Comparison of ENCODE assay signal across 23 cellular contexts in genomic region chr10:123252779-123253178, GRCh38.
"Had no signal": no experiment of that assay in that cellular context is flagged by ENCODE, and none has a peak within 500 bp of the region (broad histone marks: within the 10 kb centered on the region; RNA-seq: fewer than 3 reads in every experiment).

No MANE protein-coding gene starts in this region.

- H3K4me1 ChIP-seq: SJSA1 had no signal

- H3K4me3 ChIP-seq: cardiac muscle cell, SJSA1 had no signal

- H3K27me3 ChIP-seq: brain microvascular endothelial cell, cardiac muscle cell, SJSA1 had no signal

- FAIRE-seq: RCC 7860 had no signal

- H3K9me3 ChIP-seq: SJSA1 had no signal

- DNase-seq: activated CD4-positive, alpha-beta memory T cell treated with anti-CD3 and anti-CD28 coated beads, Interleukin-2, amount 10 ng/mL, durations not matched to agents 7 days and 5 days; activated CD4-positive, alpha-beta T cell treated with anti-CD3 and anti-CD28 coated beads for 36 hours; activated CD4-positive, alpha-beta T cell treated with anti-CD3 and anti-CD28 coated beads, Interleukin-2, amount 50 U/mL, for 1 hour; activated gamma-delta T cell; activated naive CD4-positive, alpha-beta T cell treated with anti-CD3 and anti-CD28 coated beads for 36 hours; activated T-cell treated with anti-CD3 and anti-CD28 coated beads for 4 hours; activated T-cell treated with anti-CD3 and anti-CD28 coated beads, Interleukin-2, amount 50 U/mL, for 48 hours; amygdala; brain microvascular endothelial cell; Kasumi-1; KBM-7; NCI-H1694; NCI-H2029 treated with DMSO at 0.1 percent for 48 hours; NCI-H446; NCI-H524; NCI-H82; SHP77; T-helper 17 cell; T-helper 9 cell had no signal

- H3K27ac ChIP-seq: brain microvascular endothelial cell, cardiac muscle cell, SJSA1 had no signal

- H3K36me3 ChIP-seq: brain microvascular endothelial cell, cardiac muscle cell, SJSA1 had no signal

- ATAC-seq: activated CD4-positive, alpha-beta T cell treated with anti-CD3 and anti-CD28 coated beads for 36 hours; activated T-helper 17 cell treated with anti-CD3 and anti-CD28 coated beads, Interleukin-2, amount 50 U/mL, for 72 hours; T-helper 17 cell had no signal
